ENCODE assay signal across 35 cellular contexts in genomic region chr4:114361249-114361648, GRCh38.
DNase-seq lines count a peak whose midpoint lies in the region; ATAC-seq, FAIRE-seq and TF ChIP-seq lines count a peak whose summit lies in the region.
"Had no signal": no experiment of that assay in that cellular context is flagged by ENCODE, and none has a peak within 500 bp of the region (broad histone marks: within the 10 kb centered on the region; RNA-seq: fewer than 3 reads in every experiment).

No MANE protein-coding gene starts in this region.

- no peaks in the 10 kb centered on the region for H3K79me2 ChIP-seq in keratinocyte (ENCODE audit: control insufficient read depth, insufficient read depth, low read length)

- no peak for FAIRE-seq in keratinocyte (lab: Jason Lieb, UNC)
- FAIRE-seq: A204.1, bronchial epithelial cell, D721Med, GM19239 had no signal

- H3K36me3 ChIP-seq in SJSA1 = no peaks in the 10 kb centered on the region; the same call in 1 of the 2 replicates
- H3K36me3 ChIP-seq in keratinocyte (ENCODE audit: control insufficient read depth in 2 of 2, extremely low read depth in 1 of 2, insufficient read depth in 2 of 2, low read length in 2 of 2) = no peaks in the 10 kb centered on the region
- H3K36me3 ChIP-seq: neural progenitor cell, right atrium auricular region, suprapubic skin, upper lobe of left lung had no signal

- H3K4me1 ChIP-seq in SJSA1 (replicated peaks) (peaks cover 29% of the 10 kb centered on the region), keratinocyte (ENCODE audit: control insufficient read depth, extremely low read depth, insufficient read depth, low read length) (peaks cover 4% of the 10 kb centered on the region)
- H3K4me1 ChIP-seq: suprapubic skin, upper lobe of left lung had no signal

- H3K4me1 Mint-ChIP-seq in activated CD8-positive, alpha-beta T cell treated with anti-CD3 and anti-CD28 coated beads for 36 hours (ENCODE audit: low read depth) = no peaks in the 10 kb centered on the region
- H3K4me1 Mint-ChIP-seq: activated CD4-positive, alpha-beta T cell treated with anti-CD3 and anti-CD28 coated beads for 36 hours; activated naive CD4-positive, alpha-beta T cell treated with anti-CD3 and anti-CD28 coated beads, Interleukin-2, amount 50 U/mL, for 24 hours; neural progenitor cell had no signal

- no peaks in the 10 kb centered on the region for H3K9me3 Mint-ChIP-seq in activated CD8-positive, alpha-beta T cell treated with anti-CD3 and anti-CD28 coated beads for 36 hours
- H3K9me3 Mint-ChIP-seq: activated naive CD4-positive, alpha-beta T cell treated with anti-CD3 and anti-CD28 coated beads, Interleukin-2, amount 50 U/mL, for 24 hours; activated T-helper 17 cell treated with anti-CD3 and anti-CD28 coated beads, Interleukin-2, amount 50 U/mL, for 72 hours; CD4-positive, alpha-beta T cell; neural progenitor cell; T-helper 2 cell treated with Interferon-gamma antibody and Interleukin-4, amounts not matched to agents 5 μg/mL and 100 μg/mL, for 36 hours had no signal

- H3K36me3 Mint-ChIP-seq in activated CD8-positive, alpha-beta T cell treated with anti-CD3 and anti-CD28 coated beads for 36 hours (ENCODE audit: low read depth) = no peaks in the 10 kb centered on the region
- H3K36me3 Mint-ChIP-seq: activated naive CD4-positive, alpha-beta T cell treated with anti-CD3 and anti-CD28 coated beads, Interleukin-2, amount 50 U/mL, for 24 hours; neural progenitor cell had no signal

- no peaks in the 10 kb centered on the region for H3K9me1 ChIP-seq in keratinocyte (ENCODE audit: control insufficient read depth, extremely low read depth, insufficient read depth, low read length)

- dilution Hi-C loops in keratinocyte (cut with MboI; ENCODE audit: extremely low pct_ligation_motif_present, low sequenced_read_pairs) = no loop called here

- H3K9me3 ChIP-seq in SJSA1 (replicated peaks) (no peaks in the 10 kb centered on the region), keratinocyte (ENCODE audit: control insufficient read depth, low read depth, low read length) (no peaks in the 10 kb centered on the region)
- H3K9me3 ChIP-seq: right atrium auricular region, suprapubic skin, upper lobe of left lung had no signal

- H3K4me3 ChIP-seq in AG10803 (ENCODE audit: low read length) = no peak overlapping the region; the same call in 1 of the 2 replicates
- peak overlapping the region; percentile 4 for H3K4me3 ChIP-seq in SJSA1
- H3K4me3 ChIP-seq in keratinocyte (ENCODE audit: control insufficient read depth in 2 of 3, extremely low read depth in 1 of 3, insufficient read depth in 2 of 3, low read depth in 1 of 3, low read length in 3 of 3) = no peak overlapping the region
- H3K4me3 ChIP-seq: neural progenitor cell, right atrium auricular region, suprapubic skin, upper lobe of left lung had no signal

- H4K20me1 ChIP-seq in keratinocyte (ENCODE audit: control insufficient read depth, extremely low read depth, insufficient read depth, low read length) = no peaks in the 10 kb centered on the region

- POLR2A ChIA-PET in activated CD8-positive, alpha-beta T cell treated with anti-CD3 and anti-CD28 coated beads for 36 hours (lab: Charles Lee) = no interaction called here

- DNase-seq in AG10803 (ENCODE audit: low read depth) (peak; percentile 12), SJSA1 (ENCODE audit: low read depth in 1 of 2, low spot score in 2 of 2) (peak in 1 of 2 experiments; percentile 35), keratinocyte (ENCODE audit: low read depth, low spot score) (no peak), NCI-H748 treated with DMSO at 0.1 percent for 48 hours (lab: John Stamatoyannopoulos, UW) (no peak), SHP77 (lab: John Stamatoyannopoulos, UW) (no peak), NCI-H2196 treated with DMSO at 0.1 percent for 48 hours (lab: John Stamatoyannopoulos, UW; ENCODE audit: unreplicated experiment) (no peak)
- DNase-seq in activated CD8-positive, alpha-beta T cell treated with anti-CD3 and anti-CD28 coated beads for 36 hours = no peak
- DNase-seq: activated CD4-positive, alpha-beta T cell treated with anti-CD3 and anti-CD28 coated beads for 36 hours; amygdala; CD4-positive, alpha-beta T cell; DND-41; effector CD4-positive, alpha-beta T cell; H7; mesendoderm; NCI-H1092 treated with DMSO at 0.1 percent for 48 hours; NCI-H1694 treated with DMSO at 0.1 percent for 48 hours; NCI-H2171; NCI-H510A; NK-92 treated with Interleukin-12 subunit alpha and Interleukin-12 subunit beta, amount 100 ng/mL, for 24 hours; PC-3; posterior cingulate gyrus; stimulated activated CD4-positive, alpha-beta T cell treated with anti-CD3 and anti-CD28 coated beads, Interleukin-1b, Interleukin-23, amount 100 ng/mL, for 48 hours; stimulated activated naive CD4-positive, alpha-beta T cell treated with Interleukin-2 at 50 U/mL for 16 hours; upper lobe of left lung had no signal

- H3K27ac Mint-ChIP-seq in activated CD8-positive, alpha-beta T cell treated with anti-CD3 and anti-CD28 coated beads for 36 hours = no peak overlapping the region
- H3K27ac Mint-ChIP-seq: activated CD4-positive, alpha-beta T cell treated with anti-CD3 and anti-CD28 coated beads for 36 hours; activated naive CD4-positive, alpha-beta T cell treated with anti-CD3 and anti-CD28 coated beads, Interleukin-2, amount 50 U/mL, for 24 hours; activated T-helper 17 cell treated with anti-CD3 and anti-CD28 coated beads, Interleukin-2, amount 50 U/mL, for 72 hours; CD4-positive, alpha-beta T cell; neural progenitor cell; T-helper 2 cell treated with Interferon-gamma antibody and Interleukin-4, amounts not matched to agents 5 μg/mL and 100 μg/mL, for 36 hours had no signal

- ATAC-seq in HG02610 (IDR thresholded peaks at IDR 0.05; ENCODE audit: unreplicated experiment) = peak; percentile 67
- ATAC-seq in activated CD8-positive, alpha-beta T cell treated with anti-CD3 and anti-CD28 coated beads for 36 hours = no peak
- ATAC-seq: activated CD4-positive, alpha-beta T cell treated with anti-CD3 and anti-CD28 coated beads for 36 hours; activated T-helper 17 cell treated with anti-CD3 and anti-CD28 coated beads, Interleukin-2, amount 50 U/mL, for 72 hours; PC-3 had no signal

- peaks cover 4% of the 10 kb centered on the region for H3K27me3 Mint-ChIP-seq in activated CD8-positive, alpha-beta T cell treated with anti-CD3 and anti-CD28 coated beads for 36 hours

- H3K4me3 Mint-ChIP-seq in activated CD8-positive, alpha-beta T cell treated with anti-CD3 and anti-CD28 coated beads for 36 hours = no peak overlapping the region
- H3K4me3 Mint-ChIP-seq: activated CD4-positive, alpha-beta T cell treated with anti-CD3 and anti-CD28 coated beads for 36 hours; activated naive CD4-positive, alpha-beta T cell treated with anti-CD3 and anti-CD28 coated beads, Interleukin-2, amount 50 U/mL, for 24 hours; activated T-helper 17 cell treated with anti-CD3 and anti-CD28 coated beads, Interleukin-2, amount 50 U/mL, for 72 hours; CD4-positive, alpha-beta T cell; neural progenitor cell; T-helper 2 cell treated with Interferon-gamma antibody and Interleukin-4, amounts not matched to agents 5 μg/mL and 100 μg/mL, for 36 hours had no signal

- H3K27ac ChIP-seq in SJSA1 = peak overlapping the region; percentile 25; the same call in 1 of the 2 replicates
- H3K27ac ChIP-seq in keratinocyte (ENCODE audit: control insufficient read depth, insufficient read depth, low read length) = no peak overlapping the region
- H3K27ac ChIP-seq: neural progenitor cell, right atrium auricular region, suprapubic skin, upper lobe of left lung had no signal

- H3K27me3 ChIP-seq in SJSA1 (replicated peaks) (no peaks in the 10 kb centered on the region), keratinocyte (ENCODE audit: control insufficient read depth, extremely low read depth, insufficient read depth, low read length) (no peaks in the 10 kb centered on the region)
- H3K27me3 ChIP-seq: neural progenitor cell, right atrium auricular region, suprapubic skin, upper lobe of left lung had no signal

- intact Hi-C loops in activated CD8-positive, alpha-beta T cell treated with anti-CD3 and anti-CD28 coated beads for 36 hours (cut with micrococcal nuclease) = no loop called here

- H3K9ac ChIP-seq in keratinocyte (ENCODE audit: control insufficient read depth, extremely low read depth, insufficient read depth, low read length) = no peak overlapping the region
- H3K9ac ChIP-seq: neural progenitor cell had no signal

- TF ChIP-seq CTCF in AG10803 (conservative IDR thresholded peaks at IDR 0.05; ENCODE audit: low read length) = no peak
- TF ChIP-seq CTCF in keratinocyte (optimal IDR thresholded peaks at IDR 0.05 in 1 of 3, IDR thresholded peaks at IDR 0.05 in 1 of 3, conservative IDR thresholded peaks at IDR 0.05 in 1 of 3; ENCODE audit: extremely low read depth in 1 of 3, insufficient read depth in 2 of 3, low read length in 3 of 3) = no peak
- no peak for TF ChIP-seq CTCF in activated CD8-positive, alpha-beta T cell treated with anti-CD3 and anti-CD28 coated beads for 36 hours (IDR thresholded peaks at IDR 0.05)

- CTCF ChIA-PET in activated CD8-positive, alpha-beta T cell treated with anti-CD3 and anti-CD28 coated beads for 36 hours (lab: Charles Lee) = no interaction called here

- no peak overlapping the region for H3K4me2 ChIP-seq in keratinocyte (ENCODE audit: control insufficient read depth, extremely low read depth, insufficient read depth, low read depth, low read length)
- H3K4me2 ChIP-seq: neural progenitor cell had no signal

- H2AFZ ChIP-seq in keratinocyte (ENCODE audit: control insufficient read depth, low read length) = peak overlapping the region; percentile 34
- H2AFZ ChIP-seq: neural progenitor cell had no signal
